In the genomic region with DNA sequence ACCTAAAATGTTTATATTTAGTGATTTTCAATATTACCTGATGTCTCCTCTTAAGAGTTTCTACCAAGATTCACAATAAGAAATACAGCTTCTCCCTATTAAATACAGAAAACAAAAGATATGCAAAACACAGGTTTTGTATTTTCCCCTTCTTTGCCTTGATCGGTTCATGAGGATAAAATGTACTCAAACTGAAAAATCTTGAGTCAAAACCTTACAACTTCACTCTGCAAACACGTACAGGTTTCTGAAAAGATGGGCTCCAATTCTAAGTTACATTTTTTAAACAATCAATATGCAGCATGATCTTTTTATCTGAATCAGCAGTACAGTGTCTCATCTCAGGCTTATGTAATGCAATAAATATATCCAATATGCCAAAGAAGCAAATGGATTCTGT, we compare ENCODE assay signal across 18 cellular contexts. TPM values are rescaled to one million over a fixed set of nuclear protein-coding genes. Genes with fewer than 3 reads are reported as not detected.
DNase-seq lines count a peak whose midpoint lies in the region; ATAC-seq and TF ChIP-seq lines count a peak whose summit lies in the region.
"Had no signal": no experiment of that assay in that cellular context is flagged by ENCODE, and none has a peak within 500 bp of the region (broad histone marks: within the 10 kb centered on the region; RNA-seq: fewer than 3 reads in every experiment).

No MANE protein-coding gene starts in this region.

- no peak for DNase-seq in activated CD4-positive, alpha-beta T cell treated with anti-CD3 and anti-CD28 coated beads for 36 hours
- no peak for DNase-seq in activated CD4-positive, alpha-beta T cell treated with anti-CD3 and anti-CD28 coated beads, Interleukin-2, amount 50 U/mL, for 1 hour
- DNase-seq in Karpas-422 (no peak), substantia nigra (lab: John Stamatoyannopoulos, UW) (no peak), Peyer's patch (no peak)
- DNase-seq: DMS 273 treated with DMSO at 0.1 percent for 48 hours, EL, HFFc6, NCI-H1930, NCI-H2171 treated with DMSO at 0.1 percent for 48 hours, NCI-H510A, NCI-H82, RPMI8226 had no signal

- H3K27ac ChIP-seq in Karpas-422 (ENCODE audit: low read length) (peak overlapping the region; percentile 96), ectodermal cell (ENCODE audit: insufficient read depth, low read depth, low read length, poor library complexity, severe bottlenecking) (no peak overlapping the region), substantia nigra (ENCODE audit: low read depth, low read length, poor library complexity, severe bottlenecking) (peak overlapping the region; percentile 14), Peyer's patch (no peak overlapping the region)
- H3K27ac ChIP-seq: 22Rv1 had no signal

- H3K79me2 ChIP-seq in Karpas-422 (ENCODE audit: low read length) = peaks cover 81% of the 10 kb centered on the region

- H3K36me3 ChIP-seq in Karpas-422 (ENCODE audit: insufficient read depth, low read length) (peaks cover 48% of the 10 kb centered on the region), ectodermal cell (ENCODE audit: control insufficient read depth, insufficient read depth, low read length) (peaks cover 8% of the 10 kb centered on the region), Peyer's patch (no peaks in the 10 kb centered on the region)

- H3K4me3 Mint-ChIP-seq in activated CD4-positive, alpha-beta T cell treated with anti-CD3 and anti-CD28 coated beads for 36 hours = no peak overlapping the region
- H3K4me3 Mint-ChIP-seq: HFFc6, IgD-negative memory B cell had no signal

- peak overlapping the region; percentile 95 for H3K9ac ChIP-seq in Karpas-422 (ENCODE audit: low read length)

- H3K4me3 ChIP-seq in Karpas-422 (ENCODE audit: low read length) = peak overlapping the region; percentile 77
- H3K4me3 ChIP-seq in ectodermal cell (ENCODE audit: insufficient read depth, low read depth, low read length) = peak overlapping the region; percentile 61
- no peak overlapping the region for H3K4me3 ChIP-seq in Peyer's patch

- H3K9me3 Mint-ChIP-seq in activated CD4-positive, alpha-beta T cell treated with anti-CD3 and anti-CD28 coated beads for 36 hours (ENCODE audit: low read depth) = no peaks in the 10 kb centered on the region
- H3K9me3 Mint-ChIP-seq: HFFc6, IgD-negative memory B cell had no signal

- intact Hi-C loops in activated CD4-positive, alpha-beta T cell treated with anti-CD3 and anti-CD28 coated beads for 36 hours (cut with DNase I, micrococcal nuclease) = no loop called here

- H3K36me3 Mint-ChIP-seq in activated CD4-positive, alpha-beta T cell treated with anti-CD3 and anti-CD28 coated beads for 36 hours (ENCODE audit: low read depth) = no peaks in the 10 kb centered on the region
- H3K36me3 Mint-ChIP-seq: IgD-negative memory B cell had no signal

- H3K27me3 ChIP-seq in Karpas-422 (ENCODE audit: low read length) (no peaks in the 10 kb centered on the region), ectodermal cell (ENCODE audit: control insufficient read depth, insufficient read depth, low read length, poor library complexity, severe bottlenecking) (no peaks in the 10 kb centered on the region), Peyer's patch (no peaks in the 10 kb centered on the region)

- no peak overlapping the region for H3K27ac Mint-ChIP-seq in activated CD4-positive, alpha-beta T cell treated with anti-CD3 and anti-CD28 coated beads for 36 hours
- H3K27ac Mint-ChIP-seq: HFFc6 had no signal

- H3K4me2 ChIP-seq in Karpas-422 (ENCODE audit: low read depth, low read length, poor library complexity, severe bottlenecking) = peak overlapping the region; percentile 95

- no peak for TF ChIP-seq CTCF in Peyer's patch (IDR thresholded peaks at IDR 0.05)

- CTCF ChIA-PET in activated CD4-positive, alpha-beta T cell treated with anti-CD3 and anti-CD28 coated beads for 36 hours (lab: Charles Lee) = interaction anchor here (0.5 kb wide), 1 partner anchor 290 kb away, joined by 3 read pairs; no protein-coding TSS in a partner anchor

- no peaks in the 10 kb centered on the region for H3K9me2 ChIP-seq in Karpas-422 (replicated peaks; ENCODE audit: insufficient read depth, low read length)

- H4K20me1 ChIP-seq in Karpas-422 (ENCODE audit: insufficient read depth, low read depth, low read length) = no peaks in the 10 kb centered on the region

- POLR2A ChIA-PET in activated CD4-positive, alpha-beta T cell treated with anti-CD3 and anti-CD28 coated beads for 36 hours (lab: Charles Lee) = no interaction called here

- H3K27me3 Mint-ChIP-seq in activated CD4-positive, alpha-beta T cell treated with anti-CD3 and anti-CD28 coated beads for 36 hours = peaks cover 6% of the 10 kb centered on the region

- 77 to 83% methylated on average over 2 of the region's 2 CpGs for WGBS in ectodermal cell, 2 experiments

- no peak overlapping the region for H2AFZ ChIP-seq in Karpas-422 (ENCODE audit: low read length)

- no peak for TF ChIP-seq POLR2A in Peyer's patch (IDR thresholded peaks at IDR 0.05)

- peaks cover 63% of the 10 kb centered on the region for H3K4me1 ChIP-seq in Karpas-422 (ENCODE audit: low read length)
- peaks cover 13% of the 10 kb centered on the region for H3K4me1 ChIP-seq in ectodermal cell (ENCODE audit: control insufficient read depth, insufficient read depth, low read length)
- no peaks in the 10 kb centered on the region for H3K4me1 ChIP-seq in Peyer's patch

- H3K9me3 ChIP-seq in Karpas-422 (ENCODE audit: low read length) (no peaks in the 10 kb centered on the region), ectodermal cell (ENCODE audit: control insufficient read depth, low read length) (no peaks in the 10 kb centered on the region), Peyer's patch (no peaks in the 10 kb centered on the region)

- H3K4me1 Mint-ChIP-seq in activated CD4-positive, alpha-beta T cell treated with anti-CD3 and anti-CD28 coated beads for 36 hours = peaks cover 19% of the 10 kb centered on the region

- peak; percentile 54 for ATAC-seq in activated CD4-positive, alpha-beta T cell treated with anti-CD3 and anti-CD28 coated beads for 36 hours
- no peak for ATAC-seq in GM18858 (IDR thresholded peaks at IDR 0.05; ENCODE audit: unreplicated experiment)
- no peak for ATAC-seq in esophagus mucosa

RNA-seq across cellular contexts. Expression of gene MAPK10, which starts 3.4 kb away (rescaled TPM):
- under 1 TPM in 1 of 2 experiments, not detected in 1; 0.19 TPM for total RNA-seq in activated CD4-positive, alpha-beta T cell treated with anti-CD3 and anti-CD28 coated beads for 36 hours
- total RNA-seq in Karpas-422 (2014; rRNA removed; shearing (Covaris generic); ENCODE audit: low replicate concordance) = 230 and 423 TPM in 2 replicates
- polyA plus RNA-seq in ectodermal cell (2013, experiment 1 of 4) = 132 TPM
- polyA plus RNA-seq in ectodermal cell (2013, experiment 2 of 4) = 119 TPM
- 76.6 TPM for polyA plus RNA-seq in ectodermal cell (2013, experiment 3 of 4)
- 81.2 TPM for polyA plus RNA-seq in ectodermal cell (2013, experiment 4 of 4)
- total RNA-seq in esophagus mucosa (4.3 TPM), Peyer's patch (10 to 100 TPM in 1 of 4 donors, 1 to 10 TPM in 3; 1.8 to 35.5 (median 7.3) TPM)

Comparison
In these comparisons a context has a peak if more than half of its experiments do, and no peak if none do; other contexts are left out.
1. H3K27ac ChIP-seq: peak in Karpas-422 (single experiment) and substantia nigra (single experiment); none in ectodermal cell (single experiment) and Peyer's patch (0 of 4).
2. H3K4me3 ChIP-seq: peak in Karpas-422 (single experiment) and ectodermal cell (single experiment); none in Peyer's patch (0 of 4).